Comparison of ENCODE assay signal across 1 cellular context in the genomic region with DNA sequence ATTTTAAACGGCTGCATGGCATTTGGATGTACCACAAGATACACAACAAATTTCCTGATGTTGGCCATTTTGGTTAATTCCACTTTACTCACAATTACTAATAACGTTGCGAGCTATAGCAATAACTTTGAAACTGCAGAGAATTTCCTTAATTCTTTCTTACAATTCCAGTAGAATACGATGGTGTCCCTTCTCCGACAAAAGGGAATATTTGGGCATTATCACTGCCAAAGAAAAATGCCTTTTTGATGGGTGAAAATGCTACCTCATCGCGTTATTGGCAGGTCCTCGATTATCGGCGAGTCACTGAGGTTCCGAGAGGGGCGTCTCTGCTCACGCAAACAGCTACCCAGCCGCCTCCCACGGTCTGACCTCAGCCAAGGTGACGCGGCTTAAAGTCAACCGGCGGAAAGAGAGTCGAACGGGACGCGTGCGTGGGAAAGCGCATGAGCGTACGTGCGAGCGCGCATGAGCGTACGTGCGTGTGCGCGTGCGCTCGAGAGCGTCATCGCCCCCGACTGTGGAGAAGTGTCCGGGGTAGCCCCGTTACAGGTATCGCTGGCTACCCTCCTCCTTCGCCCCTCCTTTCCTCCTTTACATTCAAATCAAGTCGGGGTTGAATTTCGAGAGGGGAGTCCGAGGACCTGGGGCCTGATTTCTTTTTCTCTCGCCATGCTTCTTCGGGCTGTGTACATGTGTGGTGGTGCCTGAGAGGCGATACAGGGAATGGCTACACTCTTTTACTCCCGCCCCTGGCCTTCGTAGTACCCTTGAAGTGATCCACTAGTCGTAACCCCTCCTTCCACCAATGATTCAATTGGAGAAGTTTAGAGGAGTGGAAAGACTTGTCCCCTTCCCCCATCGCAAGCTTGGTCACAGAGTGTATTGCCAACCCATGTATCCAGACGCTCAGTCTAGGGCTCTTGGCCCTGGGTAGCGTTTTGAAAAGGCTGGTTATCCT.
A peak's percentile ranks its signal among the peaks of the same experiment; 100 is the strongest.
TF ChIP-seq lines count a peak whose summit lies in the region.

Gene OXSM, plus strand, starts transcription at position 495 of the 961 bp plus-strand sequence. CDS start 931 bp downstream, outside the sequence.

TF ChIP-seq in GM12878, 131 proteins besides CTCF, POLR2A, EP300 and RAD21 (continued from another document and continues in another):
- TF ChIP-seq HSF1 (IDR thresholded peaks at IDR 0.05; ENCODE audit: low read depth, low read length): 0 out of 2 replicates have a peak, but pooled peaks have one; percentile 18
- TF ChIP-seq MAX (IDR thresholded peaks at IDR 0.05; ENCODE audit: low read depth, low read length): peak; percentile 69
- TF ChIP-seq KDM1A (IDR thresholded peaks at IDR 0.05; ENCODE audit: borderline replicate concordance): no peak
- no peak for TF ChIP-seq FOXK2 (IDR thresholded peaks at IDR 0.05)
- TF ChIP-seq, protein P1, sequence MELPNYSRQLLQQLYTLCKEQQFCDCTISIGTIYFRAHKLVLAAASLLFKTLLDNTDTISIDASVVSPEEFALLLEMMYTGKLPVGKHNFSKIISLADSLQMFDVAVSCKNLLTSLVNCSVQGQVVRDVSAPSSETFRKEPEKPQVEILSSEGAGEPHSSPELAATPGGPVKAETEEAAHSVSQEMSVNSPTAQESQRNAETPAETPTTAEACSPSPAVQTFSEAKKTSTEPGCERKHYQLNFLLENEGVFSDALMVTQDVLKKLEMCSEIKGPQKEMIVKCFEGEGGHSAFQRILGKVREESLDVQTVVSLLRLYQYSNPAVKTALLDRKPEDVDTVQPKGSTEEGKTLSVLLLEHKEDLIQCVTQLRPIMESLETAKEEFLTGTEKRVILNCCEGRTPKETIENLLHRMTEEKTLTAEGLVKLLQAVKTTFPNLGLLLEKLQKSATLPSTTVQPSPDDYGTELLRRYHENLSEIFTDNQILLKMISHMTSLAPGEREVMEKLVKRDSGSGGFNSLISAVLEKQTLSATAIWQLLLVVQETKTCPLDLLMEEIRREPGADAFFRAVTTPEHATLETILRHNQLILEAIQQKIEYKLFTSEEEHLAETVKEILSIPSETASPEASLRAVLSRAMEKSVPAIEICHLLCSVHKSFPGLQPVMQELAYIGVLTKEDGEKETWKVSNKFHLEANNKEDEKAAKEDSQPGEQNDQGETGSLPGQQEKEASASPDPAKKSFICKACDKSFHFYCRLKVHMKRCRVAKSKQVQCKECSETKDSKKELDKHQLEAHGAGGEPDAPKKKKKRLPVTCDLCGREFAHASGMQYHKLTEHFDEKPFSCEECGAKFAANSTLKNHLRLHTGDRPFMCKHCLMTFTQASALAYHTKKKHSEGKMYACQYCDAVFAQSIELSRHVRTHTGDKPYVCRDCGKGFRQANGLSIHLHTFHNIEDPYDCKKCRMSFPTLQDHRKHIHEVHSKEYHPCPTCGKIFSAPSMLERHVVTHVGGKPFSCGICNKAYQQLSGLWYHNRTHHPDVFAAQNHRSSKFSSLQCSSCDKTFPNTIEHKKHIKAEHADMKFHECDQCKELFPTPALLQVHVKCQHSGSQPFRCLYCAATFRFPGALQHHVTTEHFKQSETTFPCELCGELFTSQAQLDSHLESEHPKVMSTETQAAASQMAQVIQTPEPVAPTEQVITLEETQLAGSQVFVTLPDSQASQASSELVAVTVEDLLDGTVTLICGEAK (IDR thresholded peaks at IDR 0.05; ENCODE audit: borderline replicate concordance): 0 out of 2 replicates have a peak, but pooled peaks have one; percentile 14
- peak; percentile 43 for TF ChIP-seq RELA (IDR thresholded peaks at IDR 0.05; ENCODE audit: borderline replicate concordance, partially characterized antibody)
- no peak for TF ChIP-seq RFX5 (IDR thresholded peaks at IDR 0.05; ENCODE audit: low read depth, low read length)
- TF ChIP-seq FOS (IDR thresholded peaks at IDR 0.05; ENCODE audit: borderline replicate concordance, extremely low read depth, insufficient read length): no peak
- TF ChIP-seq, protein P2, sequence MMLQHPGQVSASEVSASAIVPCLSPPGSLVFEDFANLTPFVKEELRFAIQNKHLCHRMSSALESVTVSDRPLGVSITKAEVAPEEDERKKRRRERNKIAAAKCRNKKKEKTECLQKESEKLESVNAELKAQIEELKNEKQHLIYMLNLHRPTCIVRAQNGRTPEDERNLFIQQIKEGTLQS (IDR thresholded peaks at IDR 0.05; ENCODE audit: borderline replicate concordance, extremely low read depth, low read depth, low read length): no peak
- TF ChIP-seq, protein P3, sequence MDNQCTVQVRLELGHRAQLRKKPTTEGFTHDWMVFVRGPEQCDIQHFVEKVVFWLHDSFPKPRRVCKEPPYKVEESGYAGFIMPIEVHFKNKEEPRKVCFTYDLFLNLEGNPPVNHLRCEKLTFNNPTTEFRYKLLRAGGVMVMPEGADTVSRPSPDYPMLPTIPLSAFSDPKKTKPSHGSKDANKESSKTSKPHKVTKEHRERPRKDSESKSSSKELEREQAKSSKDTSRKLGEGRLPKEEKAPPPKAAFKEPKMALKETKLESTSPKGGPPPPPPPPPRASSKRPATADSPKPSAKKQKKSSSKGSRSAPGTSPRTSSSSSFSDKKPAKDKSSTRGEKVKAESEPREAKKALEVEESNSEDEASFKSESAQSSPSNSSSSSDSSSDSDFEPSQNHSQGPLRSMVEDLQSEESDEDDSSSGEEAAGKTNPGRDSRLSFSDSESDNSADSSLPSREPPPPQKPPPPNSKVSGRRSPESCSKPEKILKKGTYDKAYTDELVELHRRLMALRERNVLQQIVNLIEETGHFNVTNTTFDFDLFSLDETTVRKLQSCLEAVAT (IDR thresholded peaks at IDR 0.05): peak; percentile 58; the same call in 1 of the 2 replicates
- TF ChIP-seq EGR1 (IDR thresholded peaks at IDR 0.05; ENCODE audit: borderline replicate concordance in 1 of 2, low read depth in 2 of 2, low read length in 2 of 2): peak; percentile 63 to 96; a peak in 2 of 3 replicates
- TF ChIP-seq JUND (IDR thresholded peaks at IDR 0.05; ENCODE audit: low read depth, low read length): no peak
- 0 out of 2 replicates have a peak, but pooled peaks have one; percentile 14 for TF ChIP-seq TCF3 (IDR thresholded peaks at IDR 0.05; ENCODE audit: borderline replicate concordance, insufficient read depth, low read depth, low read length)
- TF ChIP-seq RB1 (IDR thresholded peaks at IDR 0.05; ENCODE audit: borderline replicate concordance): 0 out of 2 replicates have a peak, but pooled peaks have one; percentile 9
- TF ChIP-seq BMI1 (IDR thresholded peaks at IDR 0.05; ENCODE audit: borderline replicate concordance): no peak
- peak; percentile 90 for TF ChIP-seq CREM (IDR thresholded peaks at IDR 0.05; ENCODE audit: low read depth)
- peak; percentile 76 for TF ChIP-seq POLR2AphosphoS2 (IDR thresholded peaks at IDR 0.05; ENCODE audit: low read depth, low read length)
- peak; percentile 65 for TF ChIP-seq CHD2 (IDR thresholded peaks at IDR 0.05; ENCODE audit: borderline replicate concordance, low read depth, low read length)
- TF ChIP-seq NFYA (IDR thresholded peaks at IDR 0.05; ENCODE audit: borderline replicate concordance, low read depth, low read length): no peak
- TF ChIP-seq MEF2B (IDR thresholded peaks at IDR 0.05; ENCODE audit: partially characterized antibody, poor library complexity, severe bottlenecking): peak; percentile 22
- no peak for TF ChIP-seq SMC3 (IDR thresholded peaks at IDR 0.05; ENCODE audit: borderline replicate concordance, low read length)
- peak; percentile 89 for TF ChIP-seq NBN (IDR thresholded peaks at IDR 0.05)
- no peak for TF ChIP-seq ZNF217 (IDR thresholded peaks at IDR 0.05)
- TF ChIP-seq, protein P4, sequence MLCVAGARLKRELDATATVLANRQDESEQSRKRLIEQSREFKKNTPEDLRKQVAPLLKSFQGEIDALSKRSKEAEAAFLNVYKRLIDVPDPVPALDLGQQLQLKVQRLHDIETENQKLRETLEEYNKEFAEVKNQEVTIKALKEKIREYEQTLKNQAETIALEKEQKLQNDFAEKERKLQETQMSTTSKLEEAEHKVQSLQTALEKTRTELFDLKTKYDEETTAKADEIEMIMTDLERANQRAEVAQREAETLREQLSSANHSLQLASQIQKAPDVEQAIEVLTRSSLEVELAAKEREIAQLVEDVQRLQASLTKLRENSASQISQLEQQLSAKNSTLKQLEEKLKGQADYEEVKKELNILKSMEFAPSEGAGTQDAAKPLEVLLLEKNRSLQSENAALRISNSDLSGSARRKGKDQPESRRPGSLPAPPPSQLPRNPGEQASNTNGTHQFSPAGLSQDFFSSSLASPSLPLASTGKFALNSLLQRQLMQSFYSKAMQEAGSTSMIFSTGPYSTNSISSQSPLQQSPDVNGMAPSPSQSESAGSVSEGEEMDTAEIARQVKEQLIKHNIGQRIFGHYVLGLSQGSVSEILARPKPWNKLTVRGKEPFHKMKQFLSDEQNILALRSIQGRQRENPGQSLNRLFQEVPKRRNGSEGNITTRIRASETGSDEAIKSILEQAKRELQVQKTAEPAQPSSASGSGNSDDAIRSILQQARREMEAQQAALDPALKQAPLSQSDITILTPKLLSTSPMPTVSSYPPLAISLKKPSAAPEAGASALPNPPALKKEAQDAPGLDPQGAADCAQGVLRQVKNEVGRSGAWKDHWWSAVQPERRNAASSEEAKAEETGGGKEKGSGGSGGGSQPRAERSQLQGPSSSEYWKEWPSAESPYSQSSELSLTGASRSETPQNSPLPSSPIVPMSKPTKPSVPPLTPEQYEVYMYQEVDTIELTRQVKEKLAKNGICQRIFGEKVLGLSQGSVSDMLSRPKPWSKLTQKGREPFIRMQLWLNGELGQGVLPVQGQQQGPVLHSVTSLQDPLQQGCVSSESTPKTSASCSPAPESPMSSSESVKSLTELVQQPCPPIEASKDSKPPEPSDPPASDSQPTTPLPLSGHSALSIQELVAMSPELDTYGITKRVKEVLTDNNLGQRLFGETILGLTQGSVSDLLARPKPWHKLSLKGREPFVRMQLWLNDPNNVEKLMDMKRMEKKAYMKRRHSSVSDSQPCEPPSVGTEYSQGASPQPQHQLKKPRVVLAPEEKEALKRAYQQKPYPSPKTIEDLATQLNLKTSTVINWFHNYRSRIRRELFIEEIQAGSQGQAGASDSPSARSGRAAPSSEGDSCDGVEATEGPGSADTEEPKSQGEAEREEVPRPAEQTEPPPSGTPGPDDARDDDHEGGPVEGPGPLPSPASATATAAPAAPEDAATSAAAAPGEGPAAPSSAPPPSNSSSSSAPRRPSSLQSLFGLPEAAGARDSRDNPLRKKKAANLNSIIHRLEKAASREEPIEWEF (IDR thresholded peaks at IDR 0.05; ENCODE audit: insufficient replicate concordance, low read depth, low read length): no peak
- TF ChIP-seq CBFB (IDR thresholded peaks at IDR 0.05; ENCODE audit: low read depth): peak; percentile 48; the same call in 1 of the 2 replicates
- TF ChIP-seq ZBTB33 (IDR thresholded peaks at IDR 0.05): no peak
- TF ChIP-seq NKRF (conservative IDR thresholded peaks at IDR 0.05): peak; percentile 45; the same call in 1 of the 2 replicates
- no peak for TF ChIP-seq HCFC1 (IDR thresholded peaks at IDR 0.05; ENCODE audit: low read length)
